In genomic region chr9:14435871-14436270, GRCh38 we compare ENCODE assay signal across 23 cellular contexts.
"Had no signal": no experiment of that assay in that cellular context is flagged by ENCODE, and none has a peak within 500 bp of the region (broad histone marks: within the 10 kb centered on the region; RNA-seq: fewer than 3 reads in every experiment).

No MANE protein-coding gene starts in this region.

- H3K4me1 Mint-ChIP-seq: activated CD4-positive, alpha-beta memory T cell treated with anti-CD3 and anti-CD28 coated beads, Interleukin-2, amount 10 ng/mL, durations not matched to agents 7 days and 5 days; activated naive CD4-positive, alpha-beta T cell treated with anti-CD3 and anti-CD28 coated beads, Interleukin-2, amount 10 ng/mL, durations not matched to agents 7 days and 5 days; activated naive CD8-positive, alpha-beta T cell treated with anti-CD3 and anti-CD28 coated beads for 36 hours had no signal

- H3K27ac Mint-ChIP-seq: activated CD4-positive, alpha-beta memory T cell treated with anti-CD3 and anti-CD28 coated beads, Interleukin-2, amount 10 ng/mL, durations not matched to agents 7 days and 5 days; activated naive CD4-positive, alpha-beta T cell treated with anti-CD3 and anti-CD28 coated beads, Interleukin-2, amount 10 ng/mL, durations not matched to agents 7 days and 5 days; activated naive CD8-positive, alpha-beta T cell treated with anti-CD3 and anti-CD28 coated beads for 36 hours; activated T-helper 2 cell treated with anti-CD3 and anti-CD28 coated beads, Interferon-gamma antibody, Interleukin-2, Interleukin-4, amounts not matched to agents 10 μg/mL and 5 μg/mL and 100 μg/mL, durations not matched to agents 14 hours and 24 hours and 36 hours; T-cell had no signal

- ATAC-seq: T-cell had no signal

- DNase-seq: activated CD4-positive, alpha-beta memory T cell treated with anti-CD3 and anti-CD28 coated beads, Interleukin-2, amount 10 ng/mL, durations not matched to agents 7 days and 5 days; activated CD4-positive, alpha-beta T cell treated with anti-CD3 and anti-CD28 coated beads, Interleukin-2, amount 50 U/mL, for 1 hour; activated CD4-positive, CD25-positive, alpha-beta regulatory T cell; activated gamma-delta T cell treated with Interleukin-2 at 50 U/mL for 16 hours; activated naive CD4-positive, alpha-beta T cell treated with anti-CD3 and anti-CD28 coated beads, Interleukin-2, amount 10 ng/mL, durations not matched to agents 7 days and 5 days; activated naive CD8-positive, alpha-beta T cell treated with anti-CD3 and anti-CD28 coated beads for 36 hours; activated T-cell treated with anti-CD3 and anti-CD28 coated beads for 4 hours; activated T-cell treated with anti-CD3 and anti-CD28 coated beads, Interleukin-2, amount 50 U/mL, for 48 hours; central memory CD4-positive, alpha-beta T cell; IMR-90; Kasumi-1; KBM-7; NCI-H1092; NCI-H1694; NCI-H2029; NCI-H345; NCI-H510A treated with DMSO at 0.1 percent for 48 hours; NK-92 treated with Interleukin-12 subunit alpha and Interleukin-12 subunit beta, amount 100 ng/mL, for 24 hours; SIG-M5; T-cell; T-helper 2 cell; T1000 had no signal

- H3K4me3 Mint-ChIP-seq: activated CD4-positive, alpha-beta memory T cell treated with anti-CD3 and anti-CD28 coated beads, Interleukin-2, amount 10 ng/mL, durations not matched to agents 7 days and 5 days; activated naive CD4-positive, alpha-beta T cell treated with anti-CD3 and anti-CD28 coated beads, Interleukin-2, amount 10 ng/mL, durations not matched to agents 7 days and 5 days; activated naive CD8-positive, alpha-beta T cell treated with anti-CD3 and anti-CD28 coated beads for 36 hours; T-cell had no signal

- H3K36me3 Mint-ChIP-seq: activated naive CD4-positive, alpha-beta T cell treated with anti-CD3 and anti-CD28 coated beads, Interleukin-2, amount 10 ng/mL, durations not matched to agents 7 days and 5 days; activated naive CD8-positive, alpha-beta T cell treated with anti-CD3 and anti-CD28 coated beads for 36 hours; T-cell had no signal

- H3K9me3 Mint-ChIP-seq: activated CD4-positive, alpha-beta memory T cell treated with anti-CD3 and anti-CD28 coated beads, Interleukin-2, amount 10 ng/mL, durations not matched to agents 7 days and 5 days; activated naive CD4-positive, alpha-beta T cell treated with anti-CD3 and anti-CD28 coated beads, Interleukin-2, amount 10 ng/mL, durations not matched to agents 7 days and 5 days; activated naive CD8-positive, alpha-beta T cell treated with anti-CD3 and anti-CD28 coated beads for 36 hours; activated T-helper 2 cell treated with anti-CD3 and anti-CD28 coated beads, Interferon-gamma antibody, Interleukin-2, Interleukin-4, amounts not matched to agents 10 μg/mL and 5 μg/mL and 100 μg/mL, durations not matched to agents 14 hours and 24 hours and 36 hours; T-cell had no signal
